ENCODE assay signal across 9 cellular contexts in the genomic region with DNA sequence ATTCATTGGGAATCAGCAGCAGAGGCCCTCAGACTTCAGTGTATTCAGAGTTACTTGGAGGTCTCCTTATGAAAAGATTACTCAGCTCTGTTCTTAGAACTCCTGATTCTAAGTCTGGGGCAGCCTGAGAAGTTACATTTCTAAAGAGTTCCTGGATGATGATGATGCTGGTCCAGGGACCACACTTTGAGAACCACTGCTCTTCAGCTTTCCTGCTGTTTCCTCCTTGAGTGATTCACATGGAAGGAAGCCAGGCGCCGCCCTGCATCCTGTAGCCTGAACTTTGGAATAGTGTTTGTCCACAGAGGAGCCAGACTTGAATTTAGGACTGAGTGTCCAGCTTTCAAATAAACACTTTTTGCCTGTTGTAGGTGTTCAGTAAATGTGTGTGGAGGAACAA. TPM values are rescaled to one million over a fixed set of nuclear protein-coding genes. Genes with fewer than 3 reads are reported as not detected.
DNase-seq lines count a peak whose midpoint lies in the region.
"Had no signal": no experiment of that assay in that cellular context is flagged by ENCODE, and none has a peak within 500 bp of the region (broad histone marks: within the 10 kb centered on the region; RNA-seq: fewer than 3 reads in every experiment).

No MANE protein-coding gene starts in this region.

- H3K27ac Mint-ChIP-seq in CD4-positive, alpha-beta memory T cell: peak overlapping the region in 3 of 7 donors; percentile 52 to 80 (median 55)

- H3K36me3 ChIP-seq in ACC112 (ENCODE audit: insufficient read depth, low read length): peaks cover 14% of the 10 kb centered on the region; the same call in 1 of the 2 replicates
- H3K36me3 ChIP-seq in CD4-positive, alpha-beta memory T cell (ENCODE audit: insufficient read depth, low read length): peaks cover 9% of the 10 kb centered on the region

- H3K27me3 Mint-ChIP-seq in CD4-positive, alpha-beta memory T cell: no peaks in the 10 kb centered on the region

- no peak overlapping the region for H2AFZ ChIP-seq in ACC112 (ENCODE audit: low read length, unreplicated experiment)

- POLR2A ChIA-PET in CD4-positive, alpha-beta memory T cell (lab: Charles Lee; ENCODE audit: partially characterized antibody): interaction anchor here (0.6 kb wide), 1 partner anchor 140 kb away, joined by 3 read pairs; no protein-coding TSS in a partner anchor

- no peaks in the 10 kb centered on the region for H3K27me3 ChIP-seq in ACC112 (ENCODE audit: insufficient read depth, low read length)
- no peaks in the 10 kb centered on the region for H3K27me3 ChIP-seq in CD4-positive, alpha-beta memory T cell (ENCODE audit: insufficient read depth, low read length)

- intact Hi-C loops in CD4-positive, alpha-beta memory T cell (cut with micrococcal nuclease): no loop called here

- peak overlapping the region; percentile 32; the same call in 1 of the 2 replicates for H3K27ac ChIP-seq in ACC112 (ENCODE audit: low read depth, low read length)
- no peak overlapping the region for H3K27ac ChIP-seq in CD4-positive, alpha-beta memory T cell (ENCODE audit: low read depth, low read length)

- H3K4me1 ChIP-seq in ACC112 (ENCODE audit: control insufficient read depth, insufficient read depth, low read length, unreplicated experiment): peaks cover 28% of the 10 kb centered on the region
- peaks cover 42% of the 10 kb centered on the region for H3K4me1 ChIP-seq in CD4-positive, alpha-beta memory T cell (ENCODE audit: insufficient read depth, low read length)

- no peaks in the 10 kb centered on the region for H3K9me3 ChIP-seq in CD4-positive, alpha-beta memory T cell (ENCODE audit: control insufficient read depth in 1 of 2, low read length in 2 of 2)

- peaks cover 11 to 28% of the 10 kb centered on the region in 2 donors for H3K36me3 Mint-ChIP-seq in CD4-positive, alpha-beta memory T cell

- DNase-seq in LoVo (ENCODE audit: low spot score): peak; percentile 82
- DNase-seq in dermis blood vessel endothelial cell: peak; percentile 93
- peak; percentile 50 for DNase-seq in myocyte (ENCODE audit: low read depth)
- no peak for DNase-seq in NCI-H526 treated with DMSO at 0.1 percent for 48 hours (lab: John Stamatoyannopoulos, UW)
- DNase-seq in HK-2 (ENCODE audit: unreplicated experiment): no peak
- DNase-seq in CD4-positive, alpha-beta memory T cell: no peak
- no peak for DNase-seq in T-helper 9 cell
- DNase-seq: T-helper 2 cell had no signal

- peak overlapping the region in 4 of 8 donors; percentile 8 to 93 (median 33) for H3K4me3 Mint-ChIP-seq in CD4-positive, alpha-beta memory T cell

- H3K4me3 ChIP-seq in ACC112 (ENCODE audit: low read depth, low read length): no peak overlapping the region
- H3K4me3 ChIP-seq in CD4-positive, alpha-beta memory T cell (ENCODE audit: low read length in 2 of 2): no peak overlapping the region

- H3K4me1 Mint-ChIP-seq in CD4-positive, alpha-beta memory T cell: peaks cover 46 to 78% (median 60%) of the 10 kb centered on the region in 4 donors

- CTCF ChIA-PET in CD4-positive, alpha-beta memory T cell (lab: Charles Lee; ENCODE audit: partially characterized antibody): interaction anchor here (1.1 kb wide), 1 partner anchor 40 kb away, joined by 4 read pairs; no protein-coding TSS in a partner anchor

- peaks cover 70% of the 10 kb centered on the region for H3K79me2 ChIP-seq in ACC112 (ENCODE audit: control insufficient read depth, insufficient read depth, low read length, unreplicated experiment)

- H3K9me3 Mint-ChIP-seq in CD4-positive, alpha-beta memory T cell: no peaks in the 10 kb centered on the region

RNA-seq across cellular contexts. Expression of gene CEBPG, which starts 2.9 kb away (rescaled TPM):
- 32.6 and 38.6 TPM in 2 replicates for total RNA-seq in dermis blood vessel endothelial cell
- 21.7 and 23.6 TPM in 2 replicates for total RNA-seq in myocyte
- 21.0 TPM for polyA plus RNA-seq in myocyte (2012)
- 10 to 100 TPM; 26.9 to 27.2 TPM for total RNA-seq in CD4-positive, alpha-beta memory T cell
- polyA plus RNA-seq in CD4-positive, alpha-beta memory T cell: 10 to 100 TPM in 1 of 2 donors, 1 to 10 TPM in 1; 8.9 to 13.3 TPM

Comparison
In these comparisons a context has a peak if more than half of its experiments do, and no peak if none do; other contexts are left out.
1. DNase-seq: peak in LoVo (single experiment), dermis blood vessel endothelial cell (single experiment) and myocyte (single experiment); none in NCI-H526 treated with DMSO at 0.1 percent for 48 hours (single experiment), HK-2 (single experiment), CD4-positive, alpha-beta memory T cell (0 of 5) and T-helper 9 cell (single experiment).